ENCODE assay signal across 8 cellular contexts in the genomic region with DNA sequence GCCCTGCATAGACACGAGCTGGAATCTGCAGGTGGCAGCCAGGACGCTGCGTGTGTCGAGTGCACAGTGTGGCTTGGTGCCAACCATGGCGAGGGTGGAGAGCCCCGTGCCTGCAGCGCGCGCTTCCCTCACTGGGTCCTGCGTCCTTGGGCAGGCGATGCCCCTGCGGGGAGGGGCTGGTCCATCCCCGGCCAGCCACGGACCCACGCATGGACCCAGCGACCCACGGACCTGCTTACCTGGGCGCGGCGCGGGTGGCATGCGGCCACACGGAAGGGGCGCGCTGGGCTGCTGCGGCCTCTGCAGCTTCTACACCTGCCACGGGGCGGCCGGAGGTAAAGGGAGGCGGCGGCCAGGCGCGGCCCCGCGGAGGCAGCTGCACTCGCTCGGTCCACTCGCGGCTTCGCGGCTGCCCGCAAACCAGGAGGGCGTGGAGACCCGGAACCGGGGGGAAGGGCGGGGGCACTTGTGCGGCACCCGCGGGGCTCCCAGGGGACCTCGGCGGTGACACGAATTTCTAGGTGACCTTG. TPM values are rescaled to one million over a fixed set of nuclear protein-coding genes. Genes with fewer than 3 reads are reported as not detected.
DNase-seq lines count a peak whose midpoint lies in the region; ATAC-seq, FAIRE-seq and TF ChIP-seq lines count a peak whose summit lies in the region.

No MANE protein-coding gene starts in this region.

- peak overlapping the region; percentile 83 for H3K4me3 Mint-ChIP-seq in T-helper 17 cell
- H3K4me3 Mint-ChIP-seq in stimulated activated naive CD8-positive, alpha-beta T cell treated with anti-CD3 and anti-CD28 coated beads, Interleukin-15, Interleukin-2, amounts not matched to agents 100 ng/mL and 50 ng/mL, for 24 hours, result peak overlapping the region; percentile 74

- no peaks in the 10 kb centered on the region for H3K36me3 ChIP-seq in mucosa of descending colon (ENCODE audit: low read depth)

- H3K9me3 ChIP-seq in T-helper 17 cell (ENCODE audit: control insufficient read depth, low read length, poor library complexity, severe bottlenecking) (no peaks in the 10 kb centered on the region), mucosa of descending colon (no peaks in the 10 kb centered on the region)

- FAIRE-seq in RCC 7860 (lab: Jason Lieb, UNC), result no peak

- no peaks in the 10 kb centered on the region for H3K9me3 Mint-ChIP-seq in stimulated activated naive CD8-positive, alpha-beta T cell treated with anti-CD3 and anti-CD28 coated beads, Interleukin-15, Interleukin-2, amounts not matched to agents 100 ng/mL and 50 ng/mL, for 24 hours

- intact Hi-C loops in mucosa of descending colon (cut with DNase I, micrococcal nuclease), result no loop called here

- ATAC-seq in T-helper 17 cell, result peak; percentile 63
- ATAC-seq in mucosa of descending colon, result peak; percentile 84

- H3K4me1 ChIP-seq in mucosa of descending colon (ENCODE audit: low read depth), result peaks cover 3% of the 10 kb centered on the region

- peaks cover 22% of the 10 kb centered on the region for H3K4me1 Mint-ChIP-seq in T-helper 17 cell
- peaks cover 25% of the 10 kb centered on the region for H3K4me1 Mint-ChIP-seq in stimulated activated naive CD8-positive, alpha-beta T cell treated with anti-CD3 and anti-CD28 coated beads, Interleukin-15, Interleukin-2, amounts not matched to agents 100 ng/mL and 50 ng/mL, for 24 hours (ENCODE audit: low read depth)

- H3K27ac Mint-ChIP-seq in T-helper 17 cell, result peak overlapping the region; percentile 76
- no peak overlapping the region for H3K27ac Mint-ChIP-seq in stimulated activated naive CD8-positive, alpha-beta T cell treated with anti-CD3 and anti-CD28 coated beads, Interleukin-15, Interleukin-2, amounts not matched to agents 100 ng/mL and 50 ng/mL, for 24 hours

- H3K27me3 Mint-ChIP-seq in T-helper 17 cell, result peaks cover 6% of the 10 kb centered on the region
- H3K27me3 Mint-ChIP-seq in stimulated activated naive CD8-positive, alpha-beta T cell treated with anti-CD3 and anti-CD28 coated beads, Interleukin-15, Interleukin-2, amounts not matched to agents 100 ng/mL and 50 ng/mL, for 24 hours, result no peaks in the 10 kb centered on the region

- peak overlapping the region; percentile 24 for H3K4me3 ChIP-seq in mucosa of descending colon

- DNase-seq in NCI-H2227 (lab: John Stamatoyannopoulos, UW; ENCODE audit: unreplicated experiment) (peak; percentile 57), NCI-H2227 treated with DMSO at 0.1 percent for 48 hours (lab: John Stamatoyannopoulos, UW) (no peak), T-helper 17 cell (peak; percentile 27 to 53 (median 38)), cerebellar cortex (ENCODE audit: low spot score) (peak; percentile 75), mucosa of descending colon (peak; percentile 81 to 84 (median 84)), mesenteric fat pad (ENCODE audit: low spot score) (no peak), RCC 7860 (ENCODE audit: low spot score) (no peak)

- TF ChIP-seq CTCF in mucosa of descending colon (IDR thresholded peaks at IDR 0.05), result no peak

- H3K36me3 Mint-ChIP-seq in T-helper 17 cell (ENCODE audit: low read depth), result no peaks in the 10 kb centered on the region
- H3K36me3 Mint-ChIP-seq in stimulated activated naive CD8-positive, alpha-beta T cell treated with anti-CD3 and anti-CD28 coated beads, Interleukin-15, Interleukin-2, amounts not matched to agents 100 ng/mL and 50 ng/mL, for 24 hours (ENCODE audit: low read depth), result no peaks in the 10 kb centered on the region

RNA-seq across cellular contexts. Expression of a gene that starts 0.6 kb away (rescaled TPM):
- 10 to 100 TPM in 1 of 2 donors, 1 to 10 TPM in 1; 9.7 to 13.2 TPM for total RNA-seq in T-helper 17 cell
- 100 to 1,000 TPM in 1 of 3 donors, 10 to 100 TPM in 2; 53.9 to 109 (median 95.4) TPM for total RNA-seq in mucosa of descending colon
- 97.6 TPM for total RNA-seq in mesenteric fat pad

Comparison
In these comparisons a context has a peak if more than half of its experiments do, and no peak if none do; other contexts are left out.
1. DNase-seq: peak in NCI-H2227 (single experiment), T-helper 17 cell (3 of 3), cerebellar cortex (single experiment) and mucosa of descending colon (3 of 3); none in NCI-H2227 treated with DMSO at 0.1 percent for 48 hours (single experiment), mesenteric fat pad (single experiment) and RCC 7860 (single experiment).